8 cellular contexts compared by ENCODE assay signal in the genomic region with DNA sequence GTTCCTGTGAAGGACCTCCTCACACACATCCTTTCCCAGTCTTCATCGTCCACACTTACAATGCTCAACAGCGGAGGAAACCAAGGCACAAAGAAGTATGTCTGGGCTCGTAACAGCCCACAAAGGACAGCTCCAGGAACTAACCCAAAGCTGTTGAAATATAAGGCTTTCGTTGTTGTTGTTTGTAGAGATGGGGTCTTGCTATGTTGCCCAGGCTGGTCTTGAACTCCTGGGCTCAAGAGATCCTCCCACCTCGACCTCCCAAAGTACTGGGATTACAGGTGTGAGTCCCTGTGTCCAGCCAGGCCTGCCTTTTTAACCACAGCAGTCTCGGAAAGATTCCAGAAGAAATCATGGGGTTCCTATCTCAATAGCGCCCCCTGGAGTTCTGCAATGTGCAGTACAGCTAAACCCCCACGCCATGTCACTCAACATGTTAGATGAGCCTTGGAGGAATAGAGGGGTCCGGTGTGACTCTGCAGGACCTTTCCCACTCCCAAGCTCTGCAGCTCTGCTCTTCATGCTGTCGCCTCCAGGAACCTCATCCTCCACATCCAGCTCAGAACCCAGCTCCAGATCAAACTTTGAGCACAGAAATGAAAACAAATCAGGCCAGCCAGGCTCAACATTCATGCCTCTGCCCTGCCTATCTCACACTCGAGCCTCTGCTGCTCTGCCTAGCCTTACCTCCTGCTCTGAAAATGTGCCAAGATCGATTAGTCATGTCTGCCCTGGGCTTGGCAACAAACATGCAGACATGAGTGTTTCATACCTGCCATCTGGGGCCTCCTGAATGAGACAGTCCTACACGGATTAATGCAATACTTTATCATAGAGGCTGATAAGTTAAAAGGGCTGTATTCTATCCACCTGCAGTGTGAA. TPM values are rescaled to one million over a fixed set of nuclear protein-coding genes. Genes with fewer than 3 reads are reported as not detected.
DNase-seq lines count a peak whose midpoint lies in the region; ATAC-seq and TF ChIP-seq lines count a peak whose summit lies in the region.

No MANE protein-coding gene starts in this region.

- peaks cover 1% of the 10 kb centered on the region for H3K9me3 Mint-ChIP-seq in activated naive CD4-positive, alpha-beta T cell treated with anti-CD3 and anti-CD28 coated beads for 36 hours

- H3K36me3 Mint-ChIP-seq in activated naive CD4-positive, alpha-beta T cell treated with anti-CD3 and anti-CD28 coated beads for 36 hours (ENCODE audit: low read depth): peaks cover 5% of the 10 kb centered on the region

- H3K27me3 ChIP-seq in iPS-20b (ENCODE audit: insufficient read depth, low read length) (0 out of 2 replicates have a peak, but pooled peaks cover 2% of the 10 kb centered on the region), upper lobe of left lung (no peaks in the 10 kb centered on the region)

- H3K27me3 Mint-ChIP-seq in activated naive CD4-positive, alpha-beta T cell treated with anti-CD3 and anti-CD28 coated beads for 36 hours (ENCODE audit: low read depth): no peaks in the 10 kb centered on the region

- no peak for TF ChIP-seq EP300 in upper lobe of left lung (IDR thresholded peaks at IDR 0.05)

- no peak for TF ChIP-seq POLR2A in upper lobe of left lung (IDR thresholded peaks at IDR 0.05)

- H3K27ac ChIP-seq in iPS-20b (ENCODE audit: low read length) (no peak overlapping the region), upper lobe of left lung (no peak overlapping the region)

- H3K4me1 Mint-ChIP-seq in activated naive CD4-positive, alpha-beta T cell treated with anti-CD3 and anti-CD28 coated beads for 36 hours (ENCODE audit: low read depth): no peaks in the 10 kb centered on the region

- ATAC-seq in upper lobe of left lung (ENCODE audit: low FRiP score in 2 of 2) (peak in 1 of 2 donors; percentile 40), HG02588 (IDR thresholded peaks at IDR 0.05; ENCODE audit: unreplicated experiment) (no peak)

- H3K4me3 ChIP-seq in iPS-20b (ENCODE audit: low read length) (peak overlapping the region; percentile 36; the same call in 1 of the 2 replicates), upper lobe of left lung (no peak overlapping the region)

- peak; percentile 31 for DNase-seq in ACHN
- no peak for DNase-seq in GM10248 (ENCODE audit: extremely low spot score)
- DNase-seq in NCI-H460 (ENCODE audit: extremely low read depth, low read depth): peak; percentile 26
- DNase-seq in activated naive CD4-positive, alpha-beta T cell treated with anti-CD3 and anti-CD28 coated beads for 36 hours: peak; percentile 51
- DNase-seq in upper lobe of left lung: peak in 1 of 2 donors; percentile 38
- no peak for DNase-seq in middle frontal gyrus (ENCODE audit: extremely low spot score, low spot score)

- H3K4me1 ChIP-seq in iPS-20b (ENCODE audit: insufficient read depth, low read length) (no peaks in the 10 kb centered on the region), upper lobe of left lung (peaks cover 7 to 12% (median 10%) of the 10 kb centered on the region in 4 donors)

- POLR2A ChIA-PET in GM10248 (lab: Yijun Ruan, JAX): interaction anchor here (0.5 kb wide), 1 partner anchor 390 kb away, joined by 4 read pairs; no protein-coding TSS in a partner anchor

- H3K4me3 Mint-ChIP-seq in activated naive CD4-positive, alpha-beta T cell treated with anti-CD3 and anti-CD28 coated beads for 36 hours: no peak overlapping the region

- no peak overlapping the region for H3K9ac ChIP-seq in iPS-20b (ENCODE audit: low read depth, low read length)

- no peak overlapping the region for H3K27ac Mint-ChIP-seq in activated naive CD4-positive, alpha-beta T cell treated with anti-CD3 and anti-CD28 coated beads for 36 hours

- intact Hi-C loops in activated naive CD4-positive, alpha-beta T cell treated with anti-CD3 and anti-CD28 coated beads for 36 hours (cut with micrococcal nuclease): loop anchor here (1.0 kb wide), 1 partner anchor 140 kb away; no protein-coding TSS in a partner anchor

- CTCF ChIA-PET in GM10248 (lab: Yijun Ruan, JAX): interaction anchor here (0.7 to 3.1 kb wide), 11 partner anchors 8 to 139 kb away, joined by 3 to 14 read pairs (median 4); partner anchors contain the start of gene PLA2G4C
- CTCF ChIA-PET in activated naive CD4-positive, alpha-beta T cell treated with anti-CD3 and anti-CD28 coated beads for 36 hours (lab: Charles Lee): interaction anchor here (0.7 to 4.8 kb wide), 5 partner anchors 16 to 140 kb away, joined by 3 to 53 read pairs (median 3); no protein-coding TSS in a partner anchor

- H3K36me3 ChIP-seq in iPS-20b (ENCODE audit: insufficient read depth, low read depth, low read length) (no peaks in the 10 kb centered on the region), upper lobe of left lung (peaks cover 0 to 20% (median 6%) of the 10 kb centered on the region in 4 donors)

- 58 to 73% methylated on average over 9 to 13 of the region's 13 CpGs for WGBS in upper lobe of left lung, 2 donors

- H3K9me3 ChIP-seq in iPS-20b (ENCODE audit: insufficient read depth, low read depth, low read length) (no peaks in the 10 kb centered on the region), upper lobe of left lung (no peaks in the 10 kb centered on the region)

- peak; percentile 56 for TF ChIP-seq CTCF in GM10248 (IDR thresholded peaks at IDR 0.05; ENCODE audit: control extremely low read depth, extremely low read depth, low read depth, missing control alignments)
- TF ChIP-seq CTCF in upper lobe of left lung (IDR thresholded peaks at IDR 0.05): peak; percentile 25 to 62 (median 58)

- in situ Hi-C loops in ACHN (cut with HindIII; ENCODE audit: low pct_ligation_motif_present, low pct_unique_long_range_greater_than_20kb, low sequenced_read_pairs): no loop called here

RNA-seq across cellular contexts. Expression of gene PLA2G4C, which starts 7.5 kb away (rescaled TPM):
- 0.42 and 0.61 TPM in 2 replicates for total RNA-seq in NCI-H460 (2014; rRNA removed; shearing (Covaris generic))
- not detected in 2 replicates for polyA plus RNA-seq in NCI-H460 (2014; cell fraction: nucleus; rRNA removed)
- 1 to 10 TPM; 8.8 to 9.6 TPM for total RNA-seq in activated naive CD4-positive, alpha-beta T cell treated with anti-CD3 and anti-CD28 coated beads for 36 hours
- total RNA-seq in upper lobe of left lung: 10 to 100 TPM in 3 of 6 donors, 1 to 10 TPM in 3; 7.3 to 39.8 (median 14.2) TPM

RNA-seq across cellular contexts. Expression of gene CABP5, which starts 59.2 kb away (rescaled TPM):
- not detected in 2 replicates for total RNA-seq in NCI-H460 (2014; rRNA removed; shearing (Covaris generic))
- polyA plus RNA-seq in NCI-H460 (2014; cell fraction: nucleus; rRNA removed): not detected in 2 replicates
- total RNA-seq in activated naive CD4-positive, alpha-beta T cell treated with anti-CD3 and anti-CD28 coated beads for 36 hours: not detected
- total RNA-seq in upper lobe of left lung: not detected

Comparison
In these comparisons a context has a peak if more than half of its experiments do, and no peak if none do; other contexts are left out.
1. DNase-seq: peak in ACHN (single experiment), NCI-H460 (single experiment) and activated naive CD4-positive, alpha-beta T cell treated with anti-CD3 and anti-CD28 coated beads for 36 hours (single experiment); none in GM10248 (single experiment) and middle frontal gyrus (single experiment).